In the genomic region with DNA sequence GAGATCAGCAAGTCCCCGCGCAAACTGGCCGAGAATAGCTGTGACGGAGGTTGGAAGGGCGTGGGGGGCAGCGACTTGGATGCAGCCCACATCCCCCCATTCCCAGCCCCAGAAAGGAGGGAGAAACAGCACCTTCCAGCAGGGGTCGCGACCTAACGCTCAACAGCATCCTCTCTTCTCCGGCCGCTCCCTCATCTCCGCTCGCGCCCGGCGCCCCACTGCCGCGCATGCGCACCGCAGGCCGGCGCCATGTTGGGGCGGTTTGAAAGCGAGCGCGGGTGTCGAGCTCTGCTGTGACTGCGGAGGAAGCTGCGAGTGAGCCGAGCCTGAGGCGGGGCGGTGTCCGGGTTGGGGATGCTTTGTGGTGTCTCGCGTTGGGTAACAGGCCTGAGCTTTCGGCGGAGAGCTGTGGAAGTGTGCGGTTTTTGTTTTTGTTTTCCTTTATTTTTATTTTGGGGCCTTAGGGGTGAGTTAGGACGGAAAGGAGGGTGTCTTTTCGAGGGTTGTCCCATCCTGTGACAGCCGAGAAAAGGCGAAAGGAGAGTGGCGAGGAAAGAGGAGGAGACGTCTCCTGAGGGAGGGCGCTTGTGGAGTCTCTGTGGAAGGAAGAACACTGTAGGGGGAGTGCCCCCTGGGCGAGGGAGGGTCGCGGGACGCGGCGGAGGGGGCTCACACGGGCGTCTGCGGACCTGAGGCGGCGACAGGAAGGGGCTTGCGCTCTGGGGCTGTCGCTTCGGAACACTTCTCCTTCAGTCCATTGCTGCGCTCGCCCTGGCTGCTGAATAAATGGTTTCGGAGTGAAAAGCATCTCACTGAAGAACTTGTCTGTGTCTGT, we compare ENCODE assay signal across 8 cellular contexts. TPM values are rescaled to one million over a fixed set of nuclear protein-coding genes. Genes with fewer than 3 reads are reported as not detected.
DNase-seq lines count a peak whose midpoint lies in the region; ATAC-seq, FAIRE-seq and TF ChIP-seq lines count a peak whose summit lies in the region.

C18orf54 (plus strand) TSS at position 247 of the 835 bp plus-strand sequence. CDS start 2,667 bp downstream, outside the sequence.
STARD6 (minus strand) TSS at position 199 of the 835 bp plus-strand sequence. CDS start 3,285 bp downstream, outside the sequence.

- DNase-seq in GM12892 (ENCODE audit: insufficient read length) (peak; percentile 80), NCI-H1417 treated with DMSO at 0.1 percent for 48 hours (lab: John Stamatoyannopoulos, UW) (peak; percentile 96), SW 1271 (lab: John Stamatoyannopoulos, UW) (peak; percentile 76 to 88), adrenal gland (peak; percentile 80 to 88 (median 82)), left ventricle myocardium superior (peak; percentile 91), prostate gland (ENCODE audit: low spot score) (peak; percentile 76), urothelium cell line (ENCODE audit: low spot score) (peak; percentile 92)

- H3K9me3 ChIP-seq in adrenal gland (replicated peaks in 1 of 3): no peaks in the 10 kb centered on the region
- H3K9me3 ChIP-seq in prostate gland: no peaks in the 10 kb centered on the region

- 0 to 1% (median 0%) methylated on average over 48 to 62 of the region's 62 CpGs for WGBS in adrenal gland, 4 donors
- WGBS in prostate gland: under 1% methylated on average over 62 of the region's 62 CpGs

- peak within 1 kb of the TSS; percentile 36 to 83 (median 46) for H3K4me3 ChIP-seq in adrenal gland
- peak within 1 kb of the TSS; percentile 54 to 55 for H3K4me3 ChIP-seq in prostate gland

- TF ChIP-seq POLR2A in GM12892 (IDR thresholded peaks at IDR 0.05; ENCODE audit: low read depth, low read length) (peak; percentile 88), adrenal gland (IDR thresholded peaks at IDR 0.05) (peak in 1 of 2 donors; percentile 37), prostate gland (IDR thresholded peaks at IDR 0.05) (peak; percentile 38)

- H3K4me1 ChIP-seq in adrenal gland (replicated peaks in 1 of 2): peaks cover 0 to 8% of the 10 kb centered on the region in 2 donors
- no peaks in the 10 kb centered on the region for H3K4me1 ChIP-seq in prostate gland (replicated peaks)

- no peaks in the 10 kb centered on the region for H3K36me3 ChIP-seq in adrenal gland (replicated peaks in 1 of 2)
- no peaks in the 10 kb centered on the region for H3K36me3 ChIP-seq in prostate gland

- ATAC-seq in HG02840 (IDR thresholded peaks at IDR 0.05; ENCODE audit: low FRiP score, unreplicated experiment) (peak; percentile 92), left ventricle myocardium superior (peak; percentile 100)

- TF ChIP-seq CTCF in adrenal gland (IDR thresholded peaks at IDR 0.05) (peak in 1 of 6 experiments; percentile 29), prostate gland (IDR thresholded peaks at IDR 0.05) (peak in 3 of 4 experiments; percentile 20 to 46 (median 34))

- FAIRE-seq in GM12892 (lab: Jason Lieb, UNC) (peak; percentile 98), urothelium cell line (lab: Jason Lieb, UNC) (no peak)

- H3K27ac ChIP-seq in adrenal gland (peak within 1 kb of the TSS in 2 of 5 donors; percentile 39 to 41), prostate gland (peak within 1 kb of the TSS in 1 of 2 donors; percentile 38)

- intact Hi-C loops in adrenal gland (cut with DNase I): no loop called here
- intact Hi-C loops in left ventricle myocardium superior (cut with micrococcal nuclease): no loop called here
- intact Hi-C loops in prostate gland (cut with DNase I): loop anchor here (10.0 kb wide), 1 partner anchor 133 kb away; the partner anchor contains the start of gene MBD2

- H3K27me3 ChIP-seq in adrenal gland: no peaks in the 10 kb centered on the region
- H3K27me3 ChIP-seq in prostate gland (replicated peaks; ENCODE audit: insufficient read depth): no peaks in the 10 kb centered on the region

RNA-seq across cellular contexts. Expression of gene C18orf54, which starts in this region (rescaled TPM):
- polyA plus RNA-seq in GM12892 (2012; ENCODE audit: missing spikeins): 3.2 TPM
- 1 to 10 TPM in 4 of 8 donors, under 1 TPM in 4; 0.06 to 1.4 (median 0.80) TPM for total RNA-seq in adrenal gland
- polyA plus RNA-seq in adrenal gland: under 1 TPM; 0.30 to 0.84 (median 0.64) TPM
- total RNA-seq in left ventricle myocardium superior: 1.7 TPM
- total RNA-seq in prostate gland: 1 to 10 TPM; 1.3 to 5.6 TPM

RNA-seq across cellular contexts. Expression of gene STARD6, which starts in this region (rescaled TPM):
- not detected for polyA plus RNA-seq in GM12892 (2012; ENCODE audit: missing spikeins)
- not detected for total RNA-seq in adrenal gland
- not detected for polyA plus RNA-seq in adrenal gland
- total RNA-seq in left ventricle myocardium superior: not detected
- not detected for total RNA-seq in prostate gland
